Comparison of ENCODE assay signal across 9 cellular contexts in genomic region chr12:39036060-39036459, GRCh38.
"Had no signal": no experiment of that assay in that cellular context is flagged by ENCODE, and none has a peak within 500 bp of the region (broad histone marks: within the 10 kb centered on the region; RNA-seq: fewer than 3 reads in every experiment).

No MANE protein-coding gene starts in this region.

- FAIRE-seq: H1, H54, HTR-8/SVneo, K562 had no signal

- H3K4me3 ChIP-seq: GM23338, K562 had no signal

- DNase-seq: H9, HCEC 1CT, HFFc6, IMR-90 had no signal

- ATAC-seq: GM23338, K562 had no signal
